Comparison of ENCODE assay signal across 8 cellular contexts in the genomic region with DNA sequence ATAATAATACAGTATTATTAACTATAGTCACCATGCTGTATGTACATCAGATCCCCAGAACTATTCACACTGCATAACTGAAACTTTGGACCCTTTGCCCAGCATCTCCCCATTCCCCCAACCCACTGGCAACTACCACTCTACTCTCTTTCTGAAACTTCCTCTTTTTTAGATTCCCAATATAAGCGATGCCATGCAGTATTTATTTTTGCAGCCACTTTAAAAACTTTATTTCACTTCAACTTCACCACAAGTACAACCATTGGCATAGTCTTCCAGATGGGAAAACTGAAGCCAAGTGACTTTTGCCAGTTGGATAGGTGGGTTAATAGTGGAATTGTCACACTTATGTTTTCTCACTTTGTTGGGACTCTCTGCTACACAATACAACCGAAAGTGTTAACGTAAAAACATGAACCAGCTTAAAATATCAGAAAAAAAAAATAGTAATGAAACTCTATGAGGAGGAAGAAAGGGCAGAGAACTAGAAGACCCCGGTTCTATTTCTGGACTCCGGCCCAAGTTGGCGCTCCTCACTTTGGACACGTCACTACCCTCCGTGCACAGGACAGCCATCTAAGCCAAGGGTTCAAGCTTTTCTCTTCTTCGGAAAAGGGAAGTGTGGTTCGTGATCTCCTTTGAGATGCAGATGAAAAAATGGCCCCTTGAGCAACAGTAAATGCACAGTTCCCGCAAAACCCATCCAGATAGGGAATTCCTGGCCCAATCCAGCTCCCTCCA. TPM values are rescaled to one million over a fixed set of nuclear protein-coding genes. Genes with fewer than 3 reads are reported as not detected.
DNase-seq lines count a peak whose midpoint lies in the region; ATAC-seq, FAIRE-seq and TF ChIP-seq lines count a peak whose summit lies in the region.

No MANE protein-coding gene starts in this region.

- H2BK15ac ChIP-seq in H1 (ENCODE audit: low read length), result no peak overlapping the region

- H3K4me1 ChIP-seq in HEK293 (ENCODE audit: control insufficient read depth, insufficient read depth, low read length), result no peaks in the 10 kb centered on the region
- no peaks in the 10 kb centered on the region for H3K4me1 ChIP-seq in H1 (replicated peaks in 1 of 4; ENCODE audit: control insufficient read depth in 3 of 4, insufficient read depth in 4 of 4, low read length in 3 of 4)

- 20% methylated on average over 11 of the region's 11 CpGs; no CpG with 5 or more reads in 1 of the 2 experiments for WGBS in H1 (ENCODE audit: extremely low coverage in 1 of 2, insufficient coverage in 1 of 2, insufficient read length in 1 of 2, insufficient replicate concordance in 2 of 2, low coverage in 1 of 2, low lambda C conversion rate in 2 of 2, missing lambda C conversion rate in 1 of 2), 2 experiments

- H3K4me3 ChIP-seq in HEK293 (ENCODE audit: low read depth, low read length) (peak overlapping the region; percentile 86), H1 (ENCODE audit: extremely low read depth in 1 of 4, insufficient read depth in 2 of 4, low read depth in 3 of 4, low read length in 4 of 4) (peak overlapping the region; percentile 74 to 94 (median 81))

- H3K9me3 Mint-ChIP-seq in osteocyte (ENCODE audit: unreplicated experiment), result no peaks in the 10 kb centered on the region

- H3K14ac ChIP-seq in H1 (ENCODE audit: insufficient read length), result no peak overlapping the region

- no peak overlapping the region for H2AK5ac ChIP-seq in H1 (ENCODE audit: low read depth, low read length)

- no peak overlapping the region for H4K5ac ChIP-seq in H1 (ENCODE audit: insufficient read length, low read depth, low read length)

- H3K9me3 ChIP-seq in HEK293 (ENCODE audit: control insufficient read depth, insufficient read depth, low read depth, low read length) (no peaks in the 10 kb centered on the region), H1 (ENCODE audit: insufficient read depth in 2 of 2, low read depth in 1 of 2, low read length in 1 of 2) (no peaks in the 10 kb centered on the region)

- H3K27me3 Mint-ChIP-seq in osteocyte (ENCODE audit: unreplicated experiment), result no peaks in the 10 kb centered on the region

- peaks cover 2% of the 10 kb centered on the region; the same call in 1 of the 2 replicates for H3K79me1 ChIP-seq in H1 (ENCODE audit: low read depth, low read length)

- no peak overlapping the region for H2BK12ac ChIP-seq in H1 (ENCODE audit: low read depth, low read length)

- no peaks in the 10 kb centered on the region; the same call in 1 of the 2 replicates for H3K23me2 ChIP-seq in H1 (ENCODE audit: low read depth, low read length)

- no peak overlapping the region for H2BK120ac ChIP-seq in H1 (replicated peaks; ENCODE audit: low read depth, low read length)

- H3K27ac Mint-ChIP-seq in osteocyte (ENCODE audit: unreplicated experiment), result peak overlapping the region; percentile 60

- peaks cover 0 to 4% of the 10 kb centered on the region in 2 experiments for H4K20me1 ChIP-seq in H1 (replicated peaks in 1 of 2; ENCODE audit: control insufficient read depth in 1 of 2, insufficient read depth in 2 of 2, low read length in 2 of 2)

- no peak overlapping the region for H2AFZ ChIP-seq in H1 (ENCODE audit: low read length)

- H3K23ac ChIP-seq in H1 (ENCODE audit: insufficient read length), result no peak overlapping the region

- H3K79me2 ChIP-seq in H1 (ENCODE audit: control insufficient read depth in 1 of 2, insufficient read depth in 2 of 2, low read length in 2 of 2), result peaks cover 0 to 22% of the 10 kb centered on the region in 2 experiments; a peak in 3 of 4 replicates

- peak overlapping the region; percentile 95 for H4K8ac ChIP-seq in H1 (ENCODE audit: extremely low read depth, insufficient read depth, low read length)

- no peak overlapping the region for H3K56ac ChIP-seq in H1 (replicated peaks; ENCODE audit: insufficient read length, low read depth, low read length)

- ATAC-seq in GM18861 (IDR thresholded peaks at IDR 0.05; ENCODE audit: unreplicated experiment), result no peak

- POLR2A ChIA-PET in HEK293 (lab: Yijun Ruan, JAX), result interaction anchor here (1.3 kb wide), 1 partner anchor 9 kb away, joined by 4 read pairs; no protein-coding TSS in a partner anchor
- POLR2A ChIA-PET in H1 (lab: Charles Lee; ENCODE audit: partially characterized antibody), result interaction anchor here (0.8 to 2.2 kb wide), 7 partner anchors 9 to 46 kb away, joined by 3 to 11 read pairs (median 5); no protein-coding TSS in a partner anchor

- no peak overlapping the region for H4K91ac ChIP-seq in H1 (replicated peaks; ENCODE audit: insufficient read length, low read length)

- H2BK5ac ChIP-seq in H1 (ENCODE audit: low read depth, low read length), result no peak overlapping the region

- peak overlapping the region; percentile 67 to 92 (median 80) for H3K9ac ChIP-seq in H1 (replicated peaks in 1 of 4; ENCODE audit: extremely low read depth in 1 of 4, low read depth in 3 of 4, low read length in 3 of 4)

- peak; percentile 68 for DNase-seq in ELR (ENCODE audit: low read depth)
- peak; percentile 5 for DNase-seq in RCC 7860 (ENCODE audit: low spot score)
- no peak for DNase-seq in H1 (ENCODE audit: low read depth in 1 of 2, low spot score in 2 of 2)
- no peak for DNase-seq in osteocyte (ENCODE audit: extremely low spot score, unreplicated experiment)
- no peak for DNase-seq in central memory CD4-positive, alpha-beta T cell
- no peak for DNase-seq in GM20000 (ENCODE audit: low spot score)

- peaks cover 15% of the 10 kb centered on the region for H3K4me1 Mint-ChIP-seq in osteocyte (ENCODE audit: unreplicated experiment)

- H2BK20ac ChIP-seq in H1 (ENCODE audit: low read length), result no peak overlapping the region

- H3K27ac ChIP-seq in HEK293 (ENCODE audit: extremely low read depth, low read depth, low read length) (peak overlapping the region; percentile 70), H1 (ENCODE audit: low read depth, low read length) (peak overlapping the region; percentile 64; the same call in 1 of the 2 replicates)

- no peak for TF ChIP-seq EP300 in H1 (IDR thresholded peaks at IDR 0.05; ENCODE audit: borderline replicate concordance in 1 of 2, low read depth in 2 of 2, low read length in 2 of 2)

- FAIRE-seq in RCC 7860 (lab: Jason Lieb, UNC) (no peak), H1 (lab: Jason Lieb, UNC) (no peak)

- peak overlapping the region; percentile 84 for H3K4me3 Mint-ChIP-seq in osteocyte (ENCODE audit: unreplicated experiment)

- peaks cover 19 to 39% of the 10 kb centered on the region in 2 experiments for H3K36me3 ChIP-seq in HEK293 (ENCODE audit: control insufficient read depth in 2 of 2, insufficient read depth in 1 of 2, low read length in 2 of 2)
- peaks cover 4 to 20% (median 16%) of the 10 kb centered on the region in 4 experiments; a peak in 7 of 8 replicates for H3K36me3 ChIP-seq in H1 (ENCODE audit: control insufficient read depth in 2 of 4, insufficient read depth in 4 of 4, low read length in 3 of 4)

- H3K18ac ChIP-seq in H1 (ENCODE audit: extremely low read depth, low read length), result no peak overlapping the region

- CTCF ChIA-PET in HEK293 (lab: Yijun Ruan, JAX) (interaction anchor here (1.0 to 1.6 kb wide), 3 partner anchors 9 to 66 kb away, joined by 4 to 6 read pairs (median 5); no protein-coding TSS in a partner anchor), H1 (lab: Charles Lee; ENCODE audit: partially characterized antibody) (interaction anchor here (1.9 to 2.3 kb wide), 2 partner anchors 12 to 14 kb away, joined by 4 to 6 read pairs; no protein-coding TSS in a partner anchor)

- no peaks in the 10 kb centered on the region for H3K27me3 ChIP-seq in H1 (replicated peaks in 1 of 4; ENCODE audit: control insufficient read depth in 3 of 4, extremely low read depth in 1 of 4, insufficient read depth in 3 of 4, low read length in 3 of 4)

- H3K36me3 Mint-ChIP-seq in osteocyte (ENCODE audit: unreplicated experiment), result no peaks in the 10 kb centered on the region

- peak overlapping the region; percentile 64 to 71 for H3K4me2 ChIP-seq in H1 (ENCODE audit: insufficient read depth in 1 of 2, low read depth in 2 of 2, low read length in 2 of 2)

- no peak for TF ChIP-seq RAD21 in H1 (IDR thresholded peaks at IDR 0.05 in 1 of 2, conservative IDR thresholded peaks at IDR 0.05 in 1 of 2; ENCODE audit: low read depth in 2 of 2, low read length in 2 of 2)

- H3K4ac ChIP-seq in H1 (replicated peaks; ENCODE audit: insufficient read length, low read depth, low read length), result no peak overlapping the region

- no peak for TF ChIP-seq POLR2A in H1 (IDR thresholded peaks at IDR 0.05; ENCODE audit: control extremely low read depth in 1 of 2, low read depth in 2 of 2, low read length in 2 of 2)

- TF ChIP-seq CTCF in HEK293 (tag by site-specific recombination; IDR thresholded peaks at IDR 0.05), result no peak
- TF ChIP-seq CTCF in H1 (IDR thresholded peaks at IDR 0.05; ENCODE audit: control extremely low read depth in 1 of 3, insufficient read depth in 1 of 3, low read depth in 1 of 3, low read length in 3 of 3), result no peak
- TF ChIP-seq CTCF in osteocyte (IDR thresholded peaks at IDR 0.05), result no peak
- TF ChIP-seq CTCF in GM20000 (IDR thresholded peaks at IDR 0.05; ENCODE audit: extremely low read depth, missing control alignments), result no peak

TF ChIP-seq in H1, 55 proteins besides CTCF, POLR2A, EP300 and RAD21 (continues in another document):
- no peak for TF ChIP-seq SIRT6 (IDR thresholded peaks at IDR 0.05; ENCODE audit: low read length)
- no peak for TF ChIP-seq PHF8 (conservative IDR thresholded peaks at IDR 0.05; ENCODE audit: low read depth, low read length)
- TF ChIP-seq, protein P1, sequence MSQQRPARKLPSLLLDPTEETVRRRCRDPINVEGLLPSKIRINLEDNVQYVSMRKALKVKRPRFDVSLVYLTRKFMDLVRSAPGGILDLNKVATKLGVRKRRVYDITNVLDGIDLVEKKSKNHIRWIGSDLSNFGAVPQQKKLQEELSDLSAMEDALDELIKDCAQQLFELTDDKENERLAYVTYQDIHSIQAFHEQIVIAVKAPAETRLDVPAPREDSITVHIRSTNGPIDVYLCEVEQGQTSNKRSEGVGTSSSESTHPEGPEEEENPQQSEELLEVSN (IDR thresholded peaks at IDR 0.05), result no peak
- no peak for TF ChIP-seq GABPA (IDR thresholded peaks at IDR 0.05; ENCODE audit: borderline replicate concordance, insufficient read depth, low read length)
- no peak for TF ChIP-seq TEAD4 (IDR thresholded peaks at IDR 0.05; ENCODE audit: low read depth, low read length)
- no peak for TF ChIP-seq CHD2 (IDR thresholded peaks at IDR 0.05; ENCODE audit: low read length)
- TF ChIP-seq SIX5 (IDR thresholded peaks at IDR 0.05; ENCODE audit: low read depth, low read length), result no peak
- no peak for TF ChIP-seq POLR2AphosphoS5 (IDR thresholded peaks at IDR 0.05; ENCODE audit: low read depth, low read length)

RNA-seq across cellular contexts. Expression of gene SHCBP1, which starts 0.7 kb away (rescaled TPM):
- 14.8 and 15.3 TPM in 2 replicates for total RNA-seq in H1 (2021; fragmentation: NEBNext Ultra II Directional; extraction: Animal tissue kit (Norgen Biotek cat#: 25700))
- 3.9 and 5.7 TPM in 2 replicates for polyA plus RNA-seq in H1 (2011; rRNA removed)
- polyA plus RNA-seq in H1 (2011; cell fraction: cytosol; rRNA removed), result 8.4 TPM
- polyA plus RNA-seq in H1 (2011; cell fraction: nucleus; rRNA removed), result 5.7 TPM
- polyA plus RNA-seq in H1 (2012, experiment 1 of 2), result 8.2 to 13.9 TPM (median 10.6 TPM) in 4 replicates
- 1.4 TPM for polyA plus RNA-seq in H1 (2012, experiment 2 of 2)
- 7.1 TPM for polyA plus RNA-seq in H1 (2013, experiment 1 of 2)
- polyA plus RNA-seq in H1 (2013, experiment 2 of 2), result 7.1 TPM
- polyA minus RNA-seq in H1 (2011; rRNA and poly(A)+ RNA removed), result 22.2 and 36.5 TPM in 2 replicates
- 7.9 TPM for polyA minus RNA-seq in H1 (2011; cell fraction: cytosol; rRNA and poly(A)+ RNA removed)
- 23.9 TPM for polyA minus RNA-seq in H1 (2011; cell fraction: nucleus; rRNA and poly(A)+ RNA removed)
- total RNA-seq in osteocyte, result 4.2 and 5.8 TPM in 2 replicates

Comparison
In these comparisons a context has a peak if more than half of its experiments do, and no peak if none do; other contexts are left out.
1. DNase-seq: peak in ELR (single experiment) and RCC 7860 (single experiment); none in H1 (0 of 2), osteocyte (single experiment), central memory CD4-positive, alpha-beta T cell (single experiment) and GM20000 (single experiment).